In genomic region chr3:180913582-180914404, GRCh38 we compare ENCODE assay signal across 8 cellular contexts. TPM values are rescaled to one million over a fixed set of nuclear protein-coding genes. Genes with fewer than 3 reads are reported as not detected.
DNase-seq lines count a peak whose midpoint lies in the region; ATAC-seq, FAIRE-seq and TF ChIP-seq lines count a peak whose summit lies in the region.

No MANE protein-coding gene starts in this region.

- H3K4me2 ChIP-seq in astrocyte (ENCODE audit: low read length) = peak overlapping the region; percentile 95

- no peaks in the 10 kb centered on the region for H3K9me3 Mint-ChIP-seq in stimulated activated naive CD8-positive, alpha-beta T cell treated with anti-CD3 and anti-CD28 coated beads, Interleukin-15, Interleukin-2, amounts not matched to agents 100 ng/mL and 50 ng/mL, for 24 hours
- no peaks in the 10 kb centered on the region for H3K9me3 Mint-ChIP-seq in astrocyte (ENCODE audit: unreplicated experiment)

- H3K36me3 ChIP-seq in astrocyte (ENCODE audit: insufficient read depth, low read length) (peaks cover 4% of the 10 kb centered on the region), liver (ENCODE audit: control insufficient read depth in 4 of 4, insufficient read depth in 3 of 4, low read depth in 1 of 4, low read length in 3 of 4) (peaks cover 0 to 7% (median 1%) of the 10 kb centered on the region in 4 donors), upper lobe of left lung (no peaks in the 10 kb centered on the region)

- no peaks in the 10 kb centered on the region for H3K27me3 Mint-ChIP-seq in stimulated activated naive CD8-positive, alpha-beta T cell treated with anti-CD3 and anti-CD28 coated beads, Interleukin-15, Interleukin-2, amounts not matched to agents 100 ng/mL and 50 ng/mL, for 24 hours
- H3K27me3 Mint-ChIP-seq in astrocyte (ENCODE audit: low read depth, unreplicated experiment) = no peaks in the 10 kb centered on the region

- no peak for ATAC-seq in stimulated activated naive CD8-positive, alpha-beta T cell treated with anti-CD3 and anti-CD28 coated beads, Interleukin-15, Interleukin-2, amounts not matched to agents 100 U/mL and 50 U/mL, for 24 hours
- ATAC-seq in upper lobe of left lung (ENCODE audit: low FRiP score in 2 of 2) (no peak), HG02623 (IDR thresholded peaks at IDR 0.05; ENCODE audit: unreplicated experiment) (no peak)

- FAIRE-seq in astrocyte (lab: Jason Lieb, UNC) = no peak

- no peak for TF ChIP-seq RAD21 in liver (IDR thresholded peaks at IDR 0.05)

- no peak for TF ChIP-seq CTCF in astrocyte (IDR thresholded peaks at IDR 0.05; ENCODE audit: insufficient read depth, low read depth, low read length)
- no peak for TF ChIP-seq CTCF in liver (IDR thresholded peaks at IDR 0.05; ENCODE audit: low read depth, low read length, missing input control)
- no peak for TF ChIP-seq CTCF in upper lobe of left lung (IDR thresholded peaks at IDR 0.05)

- H3K4me3 ChIP-seq in astrocyte (ENCODE audit: insufficient read depth, low read depth, low read length) (peak overlapping the region; percentile 95), liver (ENCODE audit: low read depth in 1 of 3, low read length in 3 of 3) (peak overlapping the region; percentile 64 to 95 (median 89)), upper lobe of left lung (peak overlapping the region; percentile 64 to 95 (median 76))

- peaks cover 54% of the 10 kb centered on the region for H4K20me1 ChIP-seq in astrocyte (ENCODE audit: insufficient read depth, low read length)

- H3K36me3 Mint-ChIP-seq in stimulated activated naive CD8-positive, alpha-beta T cell treated with anti-CD3 and anti-CD28 coated beads, Interleukin-15, Interleukin-2, amounts not matched to agents 100 ng/mL and 50 ng/mL, for 24 hours (ENCODE audit: low read depth) = peaks cover 42% of the 10 kb centered on the region
- no peaks in the 10 kb centered on the region for H3K36me3 Mint-ChIP-seq in astrocyte (ENCODE audit: low read depth, unreplicated experiment)

- TF ChIP-seq EP300 in upper lobe of left lung (IDR thresholded peaks at IDR 0.05) = no peak

- H3K9ac ChIP-seq in astrocyte (ENCODE audit: low read length) (peak overlapping the region; percentile 99), liver (ENCODE audit: low read depth in 1 of 2, low read length in 2 of 2) (peak overlapping the region; percentile 92 to 99)

- H3K9me3 ChIP-seq in astrocyte (ENCODE audit: insufficient read depth, low read depth, low read length) = no peaks in the 10 kb centered on the region
- H3K9me3 ChIP-seq in liver (ENCODE audit: control insufficient read depth in 4 of 4, low read length in 3 of 4) = no peaks in the 10 kb centered on the region
- H3K9me3 ChIP-seq in upper lobe of left lung = no peaks in the 10 kb centered on the region

- peaks cover 64% of the 10 kb centered on the region for H3K79me2 ChIP-seq in astrocyte (ENCODE audit: insufficient read depth, low read length)

- 19% methylated on average over 19 of the region's 19 CpGs for WGBS in liver
- WGBS in upper lobe of left lung, 2 donors = 18 to 23% methylated on average over 19 of the region's 19 CpGs

- no peak overlapping the region for H2AFZ ChIP-seq in astrocyte (ENCODE audit: low read depth, low read length)

- H3K27me3 ChIP-seq in astrocyte (ENCODE audit: insufficient read depth, low read length) (no peaks in the 10 kb centered on the region), liver (ENCODE audit: control insufficient read depth in 4 of 4, insufficient read depth in 4 of 4, low read length in 3 of 4) (no peaks in the 10 kb centered on the region), upper lobe of left lung (no peaks in the 10 kb centered on the region)

- H3K4me1 ChIP-seq in astrocyte (ENCODE audit: insufficient read depth, low read length) (peaks cover 15% of the 10 kb centered on the region), liver (ENCODE audit: control insufficient read depth in 4 of 4, insufficient read depth in 4 of 4, low read length in 3 of 4) (peaks cover 5 to 30% (median 21%) of the 10 kb centered on the region in 4 donors), upper lobe of left lung (peaks cover 18 to 43% (median 23%) of the 10 kb centered on the region in 4 donors)

- H3K4me3 Mint-ChIP-seq in stimulated activated naive CD8-positive, alpha-beta T cell treated with anti-CD3 and anti-CD28 coated beads, Interleukin-15, Interleukin-2, amounts not matched to agents 100 ng/mL and 50 ng/mL, for 24 hours = peak overlapping the region; percentile 96
- peak overlapping the region; percentile 98 for H3K4me3 Mint-ChIP-seq in astrocyte (ENCODE audit: unreplicated experiment)

- H3K4me1 Mint-ChIP-seq in stimulated activated naive CD8-positive, alpha-beta T cell treated with anti-CD3 and anti-CD28 coated beads, Interleukin-15, Interleukin-2, amounts not matched to agents 100 ng/mL and 50 ng/mL, for 24 hours (ENCODE audit: low read depth) = peaks cover 79% of the 10 kb centered on the region
- peaks cover 20% of the 10 kb centered on the region for H3K4me1 Mint-ChIP-seq in astrocyte (ENCODE audit: low read depth, unreplicated experiment)

- no peak for TF ChIP-seq POLR2A in upper lobe of left lung (IDR thresholded peaks at IDR 0.05)

- H3K27ac ChIP-seq in astrocyte (ENCODE audit: low read depth, low read length) (peak overlapping the region; percentile 98), liver (ENCODE audit: low read depth in 1 of 2, low read length in 2 of 2) (peak overlapping the region; percentile 90 to 96), upper lobe of left lung (peak overlapping the region in 2 of 4 donors; percentile 89 to 97)

- no peak for DNase-seq in stimulated activated naive CD8-positive, alpha-beta T cell treated with anti-CD3 and anti-CD28 coated beads, Interleukin-15, Interleukin-2, amounts not matched to agents 100 U/mL and 50 U/mL, for 24 hours
- DNase-seq in astrocyte (ENCODE audit: low read depth) (peak; percentile 44), upper lobe of left lung (no peak), NCI-H748 treated with DMSO at 0.1 percent for 48 hours (lab: John Stamatoyannopoulos, UW) (no peak)
- DNase-seq in NK-92 treated with Interleukin-12 subunit alpha and Interleukin-12 subunit beta, amount 100 ng/mL, for 24 hours (lab: John Stamatoyannopoulos, UW) = no peak

- H3K27ac Mint-ChIP-seq in stimulated activated naive CD8-positive, alpha-beta T cell treated with anti-CD3 and anti-CD28 coated beads, Interleukin-15, Interleukin-2, amounts not matched to agents 100 ng/mL and 50 ng/mL, for 24 hours = peak overlapping the region; percentile 93
- peak overlapping the region; percentile 96 for H3K27ac Mint-ChIP-seq in astrocyte (ENCODE audit: unreplicated experiment)

TF ChIP-seq in liver, 16 proteins besides CTCF, POLR2A, EP300 and RAD21:
- TF ChIP-seq ZBTB33 (IDR thresholded peaks at IDR 0.05) (no peak), NR2F2 (IDR thresholded peaks at IDR 0.05) (no peak), RXRA (IDR thresholded peaks at IDR 0.05) (no peak), YY1 (IDR thresholded peaks at IDR 0.05) (no peak), EGR1 (IDR thresholded peaks at IDR 0.05; ENCODE audit: low read depth in 2 of 2) (no peak), HNF4A (conservative IDR thresholded peaks at IDR 0.05) (no peak)
TF ChIP-seq in liver: peak in this region for 0.

RNA-seq across cellular contexts. Expression of gene FXR1, which starts 1.3 kb away (rescaled TPM):
- total RNA-seq in astrocyte (173 and 182 TPM in 2 replicates), liver (10 to 100 TPM; 69.4 to 72.9 TPM), upper lobe of left lung (100 to 1,000 TPM in 2 of 6 donors, 10 to 100 TPM in 4; 74.9 to 145 (median 88.3) TPM)
- polyA plus RNA-seq in liver = 10 to 100 TPM; 18.6 to 23.9 TPM
